In genomic region chr20:24911461-24911860, GRCh38 we compare ENCODE assay signal across 20 cellular contexts. TPM values are rescaled to one million over a fixed set of nuclear protein-coding genes. Genes with fewer than 3 reads are reported as not detected.
DNase-seq lines count a peak whose midpoint lies in the region; ATAC-seq and TF ChIP-seq lines count a peak whose summit lies in the region.
"Had no signal": no experiment of that assay in that cellular context is flagged by ENCODE, and none has a peak within 500 bp of the region (broad histone marks: within the 10 kb centered on the region; RNA-seq: fewer than 3 reads in every experiment).

No MANE protein-coding gene starts in this region.

- ATAC-seq in WTC11 (no peak; the same call in 1 of the 2 replicates), HG02588 (IDR thresholded peaks at IDR 0.05; ENCODE audit: unreplicated experiment) (no peak), GM19397 (IDR thresholded peaks at IDR 0.05; ENCODE audit: unreplicated experiment) (no peak), HG02763 (IDR thresholded peaks at IDR 0.05; ENCODE audit: unreplicated experiment) (no peak)

- H3K9me2 ChIP-seq in neural cell (ENCODE audit: insufficient read depth, low read length), result no peaks in the 10 kb centered on the region

- H3K9me3 Mint-ChIP-seq in WTC11 (peaks cover 36% of the 10 kb centered on the region), progenitor cell of endocrine pancreas (ENCODE audit: low read depth) (peaks cover 5% of the 10 kb centered on the region)

- no peaks in the 10 kb centered on the region for H4K20me1 ChIP-seq in neural cell (ENCODE audit: insufficient read depth)

- H3K27ac Mint-ChIP-seq in WTC11 (no peak overlapping the region), progenitor cell of endocrine pancreas (no peak overlapping the region)
- H3K27ac Mint-ChIP-seq: B cell; CD4-positive, alpha-beta memory T cell had no signal

- TF ChIP-seq RAD21 in neural cell (conservative IDR thresholded peaks at IDR 0.05), result no peak

- no peak overlapping the region for H3K4me3 Mint-ChIP-seq in WTC11
- no peak overlapping the region for H3K4me3 Mint-ChIP-seq in progenitor cell of endocrine pancreas (ENCODE audit: low read depth)
- H3K4me3 Mint-ChIP-seq: B cell; CD4-positive, alpha-beta memory T cell had no signal

- H3K27me3 Mint-ChIP-seq in WTC11 (ENCODE audit: low read depth), result peaks cover 9% of the 10 kb centered on the region
- H3K27me3 Mint-ChIP-seq in progenitor cell of endocrine pancreas, result peaks cover 3% of the 10 kb centered on the region
- H3K27me3 Mint-ChIP-seq: B cell had no signal

- peak overlapping the region; percentile 45 for H3K27ac ChIP-seq in neural cell (ENCODE audit: low read length)

- TF ChIP-seq EP300 in neural cell (conservative IDR thresholded peaks at IDR 0.05; ENCODE audit: poor library complexity, severe bottlenecking), result peak; percentile 68

- peak overlapping the region; percentile 28 for H3K4me3 ChIP-seq in neural cell (ENCODE audit: low read length)

- no peak overlapping the region for H3K4me2 ChIP-seq in neural cell (ENCODE audit: low read length)

- POLR2A ChIA-PET in HEK293T (lab: Yijun Ruan, JAX), result no interaction called here
- POLR2A ChIA-PET in WTC11 (lab: Charles Lee), result no interaction called here

- H3K27me3 ChIP-seq in neural cell (ENCODE audit: insufficient read depth, low read depth, low read length), result no peaks in the 10 kb centered on the region

- CTCF ChIA-PET in HEK293T (lab: Yijun Ruan, JAX), result interaction anchor here (0.6 kb wide), 1 partner anchor 748 kb away, joined by 3 read pairs; no protein-coding TSS in a partner anchor
- CTCF ChIA-PET in WTC11 (lab: Charles Lee), result interaction anchor here (1.0 to 1.4 kb wide), 2 partner anchors 20 to 130 kb away, joined by 3 read pairs; no protein-coding TSS in a partner anchor

- H3K4me1 Mint-ChIP-seq in WTC11, result peaks cover 20% of the 10 kb centered on the region
- no peaks in the 10 kb centered on the region for H3K4me1 Mint-ChIP-seq in progenitor cell of endocrine pancreas (ENCODE audit: low read depth)
- H3K4me1 Mint-ChIP-seq: B cell; CD4-positive, alpha-beta memory T cell had no signal

- no peaks in the 10 kb centered on the region for H3F3A ChIP-seq in neural cell (ENCODE audit: insufficient read depth, low read length, poor library complexity, severe bottlenecking)

- H2AFZ ChIP-seq in neural cell (ENCODE audit: low read depth, low read length), result no peak overlapping the region

- peaks cover 17% of the 10 kb centered on the region for H3K36me3 Mint-ChIP-seq in WTC11
- H3K36me3 Mint-ChIP-seq in progenitor cell of endocrine pancreas (ENCODE audit: insufficient read depth), result no peaks in the 10 kb centered on the region
- H3K36me3 Mint-ChIP-seq: CD4-positive, alpha-beta memory T cell had no signal

- H3K36me3 ChIP-seq in neural cell (ENCODE audit: insufficient read depth, low read length), result no peaks in the 10 kb centered on the region

- no peaks in the 10 kb centered on the region for H3K79me2 ChIP-seq in neural cell (replicated peaks; ENCODE audit: insufficient read depth, low read length)

- TF ChIP-seq CTCF in WTC11 (IDR thresholded peaks at IDR 0.05) (no peak), neural cell (IDR thresholded peaks at IDR 0.05; ENCODE audit: poor library complexity, severe bottlenecking) (no peak), progenitor cell of endocrine pancreas (IDR thresholded peaks at IDR 0.05; ENCODE audit: unreplicated experiment) (no peak)

- no peaks in the 10 kb centered on the region for H3K9me3 ChIP-seq in neural cell (ENCODE audit: low read length)

- H3K9ac ChIP-seq in neural cell (ENCODE audit: low read length), result no peak overlapping the region

- DNase-seq in ELF-1 (ENCODE audit: low read depth, low spot score), result peak; percentile 17
- no peak for DNase-seq in HEK293T (ENCODE audit: extremely low spot score)
- no peak for DNase-seq in WTC11 (ENCODE audit: low spot score)
- no peak for DNase-seq in progenitor cell of endocrine pancreas (ENCODE audit: low spot score, unreplicated experiment)
- DNase-seq: CD4-positive, alpha-beta memory T cell; DMS79 treated with DMSO at 0.1 percent for 48 hours; GDM1; Karpas-422; MM.1S; NCI-H1105; NCI-H2081; NCI-H2227 treated with DMSO at 0.1 percent for 48 hours; NCI-H748 treated with DMSO at 0.1 percent for 48 hours; SHP77 treated with DMSO at 0.1 percent for 48 hours had no signal

TF ChIP-seq in HEK293T, 16 proteins besides CTCF, POLR2A, EP300 and RAD21:
- TF ChIP-seq BHLHE40 (IDR thresholded peaks at IDR 0.05; ENCODE audit: borderline replicate concordance), result no peak
- TF ChIP-seq, protein P1, sequence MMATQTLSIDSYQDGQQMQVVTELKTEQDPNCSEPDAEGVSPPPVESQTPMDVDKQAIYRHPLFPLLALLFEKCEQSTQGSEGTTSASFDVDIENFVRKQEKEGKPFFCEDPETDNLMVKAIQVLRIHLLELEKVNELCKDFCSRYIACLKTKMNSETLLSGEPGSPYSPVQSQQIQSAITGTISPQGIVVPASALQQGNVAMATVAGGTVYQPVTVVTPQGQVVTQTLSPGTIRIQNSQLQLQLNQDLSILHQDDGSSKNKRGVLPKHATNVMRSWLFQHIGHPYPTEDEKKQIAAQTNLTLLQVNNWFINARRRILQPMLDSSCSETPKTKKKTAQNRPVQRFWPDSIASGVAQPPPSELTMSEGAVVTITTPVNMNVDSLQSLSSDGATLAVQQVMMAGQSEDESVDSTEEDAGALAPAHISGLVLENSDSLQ (IDR thresholded peaks at IDR 0.05), result peak; percentile 53; the same call in 1 of the 2 replicates
TF ChIP-seq in HEK293T: peak in this region for 1.

TF ChIP-seq in WTC11, 78 proteins besides CTCF, POLR2A, EP300 and RAD21:
- TF ChIP-seq ZNF423 (CRISPR knock-in tag; IDR thresholded peaks at IDR 0.05), result peak; percentile 96
- no peak for TF ChIP-seq JUN (CRISPR knock-in tag; IDR thresholded peaks at IDR 0.05)

TF ChIP-seq in neural cell, 6 proteins besides CTCF, POLR2A, EP300 and RAD21:
- no peak for TF ChIP-seq TAF1 (IDR thresholded peaks at IDR 0.05; ENCODE audit: low read depth)
- TF ChIP-seq POLR2AphosphoS5 (IDR thresholded peaks at IDR 0.05), result peak; percentile 28

RNA-seq across cellular contexts. Expression of gene CST7, which starts 37.6 kb away (rescaled TPM):
- total RNA-seq in WTC11 (2021), result not detected in 3 replicates
- polyA plus RNA-seq in neural cell, result not detected in 2 replicates
- not detected in 2 replicates for polyA minus RNA-seq in neural cell
- not detected in 2 replicates for total RNA-seq in progenitor cell of endocrine pancreas
- total RNA-seq: H1 had no signal
- polyA plus RNA-seq: H1 had no signal
